3 cellular contexts compared by ENCODE assay signal in the genomic region with DNA sequence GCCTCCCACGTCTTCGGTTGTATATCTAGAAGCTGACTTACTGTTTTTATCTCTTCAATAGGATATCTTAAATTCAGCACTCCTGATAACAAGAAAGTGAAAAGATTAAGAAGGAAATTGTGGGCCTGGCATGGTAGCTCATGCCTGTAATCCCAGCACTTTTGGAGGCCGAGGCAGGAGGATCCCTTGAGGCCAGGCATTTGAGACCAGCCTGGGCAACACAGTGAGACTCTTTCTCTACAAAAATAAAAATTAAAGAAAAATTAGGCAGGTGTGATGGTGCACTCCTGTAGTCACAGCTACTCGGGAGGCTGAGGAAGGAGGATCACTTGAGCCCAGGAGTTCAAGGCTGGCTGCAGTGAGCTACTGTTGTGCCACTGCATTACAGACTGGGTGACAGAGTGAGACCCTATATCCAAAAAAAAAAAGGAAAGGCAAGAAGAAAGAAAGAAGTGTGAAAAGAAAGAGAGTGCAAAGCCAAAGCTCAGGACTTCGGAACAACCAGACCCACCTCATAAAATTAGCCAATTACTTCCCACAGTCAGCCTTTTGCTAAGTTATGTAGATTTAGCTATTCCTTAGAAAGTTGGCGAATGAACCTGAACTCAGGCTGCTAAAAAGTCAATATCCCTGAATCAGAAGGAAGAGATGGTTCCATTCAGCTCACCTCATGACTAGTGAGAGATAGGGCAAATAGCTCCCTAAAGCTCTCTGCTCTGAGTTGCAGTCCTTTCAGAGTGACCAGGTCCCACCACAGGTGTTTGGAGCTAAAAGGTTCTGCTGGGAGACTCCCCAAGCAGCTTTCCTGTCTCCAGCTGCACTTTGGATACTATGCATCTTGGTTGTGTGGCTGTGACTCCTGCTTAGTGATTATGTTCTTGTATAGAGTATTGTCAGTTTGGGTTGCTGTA.
TF ChIP-seq lines count a peak whose summit lies in the region.

No MANE protein-coding gene starts in this region.

TF ChIP-seq in GM23338, 12 proteins besides CTCF, POLR2A, EP300 and RAD21:
- TF ChIP-seq JUNB (IDR thresholded peaks at IDR 0.05; ENCODE audit: unreplicated experiment) (no peak), POLR2AphosphoS5 (IDR thresholded peaks at IDR 0.05; ENCODE audit: low read depth) (no peak), EZH2 (IDR thresholded peaks at IDR 0.05; ENCODE audit: low read depth, unreplicated experiment) (no peak), ZNF114 (CRISPR knock-in tag; IDR thresholded peaks at IDR 0.05) (no peak), NANOG (IDR thresholded peaks at IDR 0.05; ENCODE audit: borderline replicate concordance) (no peak)
- TF ChIP-seq, protein P1, sequence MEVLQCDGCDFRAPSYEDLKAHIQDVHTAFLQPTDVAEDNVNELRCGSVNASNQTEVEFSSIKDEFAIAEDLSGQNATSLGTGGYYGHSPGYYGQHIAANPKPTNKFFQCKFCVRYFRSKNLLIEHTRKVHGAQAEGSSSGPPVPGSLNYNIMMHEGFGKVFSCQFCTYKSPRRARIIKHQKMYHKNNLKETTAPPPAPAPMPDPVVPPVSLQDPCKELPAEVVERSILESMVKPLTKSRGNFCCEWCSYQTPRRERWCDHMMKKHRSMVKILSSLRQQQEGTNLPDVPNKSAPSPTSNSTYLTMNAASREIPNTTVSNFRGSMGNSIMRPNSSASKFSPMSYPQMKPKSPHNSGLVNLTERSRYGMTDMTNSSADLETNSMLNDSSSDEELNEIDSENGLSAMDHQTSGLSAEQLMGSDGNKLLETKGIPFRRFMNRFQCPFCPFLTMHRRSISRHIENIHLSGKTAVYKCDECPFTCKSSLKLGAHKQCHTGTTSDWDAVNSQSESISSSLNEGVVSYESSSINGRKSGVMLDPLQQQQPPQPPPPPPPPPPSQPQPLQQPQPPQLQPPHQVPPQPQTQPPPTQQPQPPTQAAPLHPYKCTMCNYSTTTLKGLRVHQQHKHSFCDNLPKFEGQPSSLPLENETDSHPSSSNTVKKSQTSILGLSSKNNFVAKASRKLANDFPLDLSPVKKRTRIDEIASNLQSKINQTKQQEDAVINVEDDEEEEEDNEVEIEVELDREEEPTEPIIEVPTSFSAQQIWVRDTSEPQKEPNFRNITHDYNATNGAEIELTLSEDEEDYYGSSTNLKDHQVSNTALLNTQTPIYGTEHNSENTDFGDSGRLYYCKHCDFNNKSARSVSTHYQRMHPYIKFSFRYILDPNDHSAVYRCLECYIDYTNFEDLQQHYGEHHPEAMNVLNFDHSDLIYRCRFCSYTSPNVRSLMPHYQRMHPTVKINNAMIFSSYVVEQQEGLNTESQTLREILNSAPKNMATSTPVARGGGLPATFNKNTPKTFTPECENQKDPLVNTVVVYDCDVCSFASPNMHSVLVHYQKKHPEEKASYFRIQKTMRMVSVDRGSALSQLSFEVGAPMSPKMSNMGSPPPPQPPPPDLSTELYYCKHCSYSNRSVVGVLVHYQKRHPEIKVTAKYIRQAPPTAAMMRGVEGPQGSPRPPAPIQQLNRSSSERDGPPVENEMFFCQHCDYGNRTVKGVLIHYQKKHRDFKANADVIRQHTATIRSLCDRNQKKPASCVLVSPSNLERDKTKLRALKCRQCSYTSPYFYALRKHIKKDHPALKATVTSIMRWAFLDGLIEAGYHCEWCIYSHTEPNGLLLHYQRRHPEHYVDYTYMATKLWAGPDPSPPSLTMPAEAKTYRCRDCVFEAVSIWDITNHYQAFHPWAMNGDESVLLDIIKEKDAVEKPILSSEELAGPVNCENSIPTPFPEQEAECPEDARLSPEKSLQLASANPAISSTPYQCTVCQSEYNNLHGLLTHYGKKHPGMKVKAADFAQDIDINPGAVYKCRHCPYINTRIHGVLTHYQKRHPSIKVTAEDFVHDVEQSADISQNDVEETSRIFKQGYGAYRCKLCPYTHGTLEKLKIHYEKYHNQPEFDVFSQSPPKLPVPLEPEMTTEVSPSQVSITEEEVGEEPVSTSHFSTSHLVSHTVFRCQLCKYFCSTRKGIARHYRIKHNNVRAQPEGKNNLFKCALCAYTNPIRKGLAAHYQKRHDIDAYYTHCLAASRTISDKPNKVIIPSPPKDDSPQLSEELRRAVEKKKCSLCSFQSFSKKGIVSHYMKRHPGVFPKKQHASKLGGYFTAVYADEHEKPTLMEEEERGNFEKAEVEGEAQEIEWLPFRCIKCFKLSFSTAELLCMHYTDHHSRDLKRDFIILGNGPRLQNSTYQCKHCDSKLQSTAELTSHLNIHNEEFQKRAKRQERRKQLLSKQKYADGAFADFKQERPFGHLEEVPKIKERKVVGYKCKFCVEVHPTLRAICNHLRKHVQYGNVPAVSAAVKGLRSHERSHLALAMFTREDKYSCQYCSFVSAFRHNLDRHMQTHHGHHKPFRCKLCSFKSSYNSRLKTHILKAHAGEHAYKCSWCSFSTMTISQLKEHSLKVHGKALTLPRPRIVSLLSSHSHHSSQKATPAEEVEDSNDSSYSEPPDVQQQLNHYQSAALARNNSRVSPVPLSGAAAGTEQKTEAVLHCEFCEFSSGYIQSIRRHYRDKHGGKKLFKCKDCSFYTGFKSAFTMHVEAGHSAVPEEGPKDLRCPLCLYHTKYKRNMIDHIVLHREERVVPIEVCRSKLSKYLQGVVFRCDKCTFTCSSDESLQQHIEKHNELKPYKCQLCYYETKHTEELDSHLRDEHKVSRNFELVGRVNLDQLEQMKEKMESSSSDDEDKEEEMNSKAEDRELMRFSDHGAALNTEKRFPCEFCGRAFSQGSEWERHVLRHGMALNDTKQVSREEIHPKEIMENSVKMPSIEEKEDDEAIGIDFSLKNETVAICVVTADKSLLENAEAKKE (CRISPR knock-in tag; IDR thresholded peaks at IDR 0.05) = no peak

TF ChIP-seq in WTC11, 78 proteins besides CTCF, POLR2A, EP300 and RAD21:
- TF ChIP-seq ZNF317 (CRISPR knock-in tag; IDR thresholded peaks at IDR 0.05; ENCODE audit: borderline replicate concordance, low read depth) (no peak), ZNF232 (CRISPR knock-in tag; IDR thresholded peaks at IDR 0.05) (no peak), NR3C1 (CRISPR knock-in tag; conservative IDR thresholded peaks at IDR 0.05; ENCODE audit: low read depth) (no peak), TEAD1 (CRISPR knock-in tag; IDR thresholded peaks at IDR 0.05) (no peak), NFYB (CRISPR knock-in tag; conservative IDR thresholded peaks at IDR 0.05; ENCODE audit: low read depth) (no peak)
- TF ChIP-seq, protein P2, sequence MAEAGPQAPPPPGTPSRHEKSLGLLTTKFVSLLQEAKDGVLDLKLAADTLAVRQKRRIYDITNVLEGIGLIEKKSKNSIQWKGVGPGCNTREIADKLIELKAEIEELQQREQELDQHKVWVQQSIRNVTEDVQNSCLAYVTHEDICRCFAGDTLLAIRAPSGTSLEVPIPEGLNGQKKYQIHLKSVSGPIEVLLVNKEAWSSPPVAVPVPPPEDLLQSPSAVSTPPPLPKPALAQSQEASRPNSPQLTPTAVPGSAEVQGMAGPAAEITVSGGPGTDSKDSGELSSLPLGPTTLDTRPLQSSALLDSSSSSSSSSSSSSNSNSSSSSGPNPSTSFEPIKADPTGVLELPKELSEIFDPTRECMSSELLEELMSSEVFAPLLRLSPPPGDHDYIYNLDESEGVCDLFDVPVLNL (CRISPR knock-in tag; IDR thresholded peaks at IDR 0.05; ENCODE audit: borderline replicate concordance, low read depth) = no peak

TF ChIP-seq in HepG2, 621 proteins besides CTCF, POLR2A, EP300 and RAD21 (continues in another document):
- TF ChIP-seq MYNN (CRISPR knock-in tag; IDR thresholded peaks at IDR 0.05; ENCODE audit: low read depth) = no peak
- TF ChIP-seq KLF16 (CRISPR knock-in tag; IDR thresholded peaks at IDR 0.05) = no peak
- TF ChIP-seq FOXM1 (CRISPR knock-in tag; IDR thresholded peaks at IDR 0.05) = no peak
- TF ChIP-seq MXI1 (IDR thresholded peaks at IDR 0.05; ENCODE audit: borderline replicate concordance, low read depth, low read length) = no peak
- TF ChIP-seq ZNF614 (CRISPR knock-in tag; IDR thresholded peaks at IDR 0.05; ENCODE audit: borderline replicate concordance) = no peak
- 0 out of 2 replicates have a peak, but pooled peaks have one; percentile 15 for TF ChIP-seq IRF2 (CRISPR knock-in tag; IDR thresholded peaks at IDR 0.05)
- TF ChIP-seq, protein P3, sequence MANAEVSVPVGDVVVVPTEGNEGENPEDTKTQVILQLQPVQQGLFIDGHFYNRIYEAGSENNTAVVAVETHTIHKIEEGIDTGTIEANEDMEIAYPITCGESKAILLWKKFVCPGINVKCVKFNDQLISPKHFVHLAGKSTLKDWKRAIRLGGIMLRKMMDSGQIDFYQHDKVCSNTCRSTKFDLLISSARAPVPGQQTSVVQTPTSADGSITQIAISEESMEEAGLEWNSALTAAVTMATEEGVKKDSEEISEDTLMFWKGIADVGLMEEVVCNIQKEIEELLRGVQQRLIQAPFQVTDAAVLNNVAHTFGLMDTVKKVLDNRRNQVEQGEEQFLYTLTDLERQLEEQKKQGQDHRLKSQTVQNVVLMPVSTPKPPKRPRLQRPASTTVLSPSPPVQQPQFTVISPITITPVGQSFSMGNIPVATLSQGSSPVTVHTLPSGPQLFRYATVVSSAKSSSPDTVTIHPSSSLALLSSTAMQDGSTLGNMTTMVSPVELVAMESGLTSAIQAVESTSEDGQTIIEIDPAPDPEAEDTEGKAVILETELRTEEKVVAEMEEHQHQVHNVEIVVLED (CRISPR knock-in tag; IDR thresholded peaks at IDR 0.05; ENCODE audit: borderline replicate concordance) = no peak
- TF ChIP-seq ZMYM4 (CRISPR knock-in tag; IDR thresholded peaks at IDR 0.05) = peak; percentile 44
- TF ChIP-seq, protein P4, sequence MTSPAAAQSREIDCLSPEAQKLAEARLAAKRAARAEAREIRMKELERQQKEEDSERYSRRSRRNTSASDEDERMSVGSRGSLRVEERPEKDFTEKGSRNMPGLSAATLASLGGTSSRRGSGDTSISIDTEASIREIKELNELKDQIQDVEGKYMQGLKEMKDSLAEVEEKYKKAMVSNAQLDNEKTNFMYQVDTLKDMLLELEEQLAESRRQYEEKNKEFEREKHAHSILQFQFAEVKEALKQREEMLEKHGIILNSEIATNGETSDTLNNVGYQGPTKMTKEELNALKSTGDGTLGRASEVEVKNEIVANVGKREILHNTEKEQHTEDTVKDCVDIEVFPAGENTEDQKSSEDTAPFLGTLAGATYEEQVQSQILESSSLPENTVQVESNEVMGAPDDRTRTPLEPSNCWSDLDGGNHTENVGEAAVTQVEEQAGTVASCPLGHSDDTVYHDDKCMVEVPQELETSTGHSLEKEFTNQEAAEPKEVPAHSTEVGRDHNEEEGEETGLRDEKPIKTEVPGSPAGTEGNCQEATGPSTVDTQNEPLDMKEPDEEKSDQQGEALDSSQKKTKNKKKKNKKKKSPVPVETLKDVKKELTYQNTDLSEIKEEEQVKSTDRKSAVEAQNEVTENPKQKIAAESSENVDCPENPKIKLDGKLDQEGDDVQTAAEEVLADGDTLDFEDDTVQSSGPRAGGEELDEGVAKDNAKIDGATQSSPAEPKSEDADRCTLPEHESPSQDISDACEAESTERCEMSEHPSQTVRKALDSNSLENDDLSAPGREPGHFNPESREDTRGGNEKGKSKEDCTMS (CRISPR knock-in tag; conservative IDR thresholded peaks at IDR 0.05) = no peak
- no peak for TF ChIP-seq PRPF4 (IDR thresholded peaks at IDR 0.05; ENCODE audit: low read depth, low read length, poor library complexity, severe bottlenecking)
- TF ChIP-seq MAFG (CRISPR knock-in tag; IDR thresholded peaks at IDR 0.05) = no peak
- no peak for TF ChIP-seq TAF15 (IDR thresholded peaks at IDR 0.05; ENCODE audit: low read depth, low read length, poor library complexity, severe bottlenecking)
- TF ChIP-seq RCOR2 (CRISPR knock-in tag; IDR thresholded peaks at IDR 0.05) = no peak
- no peak for TF ChIP-seq IKZF4 (CRISPR knock-in tag; IDR thresholded peaks at IDR 0.05; ENCODE audit: borderline replicate concordance, low read depth, not compliant biosample characterization)
- 0 out of 2 replicates have a peak, but pooled peaks have one; percentile 21 for TF ChIP-seq DNMT3B (CRISPR knock-in tag; conservative IDR thresholded peaks at IDR 0.05)
- no peak for TF ChIP-seq JUND (CRISPR knock-in tag; IDR thresholded peaks at IDR 0.05)
- TF ChIP-seq NCOA1 (CRISPR knock-in tag; IDR thresholded peaks at IDR 0.05) = no peak; the same call in 1 of the 2 replicates
- TF ChIP-seq FOXP1 (IDR thresholded peaks at IDR 0.05) = no peak
- TF ChIP-seq FOXP1 (CRISPR knock-in tag; IDR thresholded peaks at IDR 0.05) = no peak
- TF ChIP-seq ZEB1 (IDR thresholded peaks at IDR 0.05; ENCODE audit: insufficient replicate concordance, low read depth) = no peak
- TF ChIP-seq, protein P5, sequence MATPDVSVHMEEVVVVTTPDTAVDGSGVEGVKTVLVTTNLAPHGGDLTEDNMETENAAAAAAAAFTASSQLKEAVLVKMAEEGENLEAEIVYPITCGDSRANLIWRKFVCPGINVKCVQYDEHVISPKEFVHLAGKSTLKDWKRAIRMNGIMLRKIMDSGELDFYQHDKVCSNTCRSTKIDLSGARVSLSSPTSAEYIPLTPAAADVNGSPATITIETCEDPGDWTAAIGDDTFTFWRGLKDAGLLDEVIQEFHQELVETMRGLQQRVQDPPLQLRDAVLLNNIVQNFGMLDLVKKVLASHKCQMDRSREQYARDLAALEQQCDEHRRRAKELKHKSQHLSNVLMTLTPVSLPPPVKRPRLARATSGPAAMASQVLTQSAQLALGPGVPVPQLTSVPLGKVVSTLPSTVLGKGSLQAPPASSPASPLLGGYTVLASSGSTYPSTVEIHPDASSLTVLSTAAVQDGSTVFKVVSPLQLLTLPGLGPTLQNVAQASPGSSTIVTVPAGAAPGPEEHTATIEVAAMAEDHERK (CRISPR knock-in tag; IDR thresholded peaks at IDR 0.05; ENCODE audit: low read depth) = no peak
- TF ChIP-seq, protein P6, sequence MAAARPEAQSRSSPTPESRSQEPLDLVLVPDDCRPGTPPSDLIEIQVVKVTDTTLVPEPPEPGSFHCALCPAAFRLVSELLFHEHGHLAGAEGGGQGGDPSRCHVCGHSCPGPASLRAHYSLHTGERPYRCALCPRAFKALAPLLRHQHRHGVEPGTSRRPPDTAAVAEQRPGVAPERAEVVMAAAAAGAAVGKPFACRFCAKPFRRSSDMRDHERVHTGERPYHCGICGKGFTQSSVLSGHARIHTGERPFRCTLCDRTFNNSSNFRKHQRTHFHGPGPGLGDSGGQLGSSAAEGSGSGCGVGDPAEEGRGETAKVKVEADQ (CRISPR knock-in tag; IDR thresholded peaks at IDR 0.05; ENCODE audit: borderline replicate concordance) = no peak
- no peak for TF ChIP-seq ZSCAN25 (CRISPR knock-in tag; IDR thresholded peaks at IDR 0.05)
- no peak for TF ChIP-seq NFKB2 (CRISPR knock-in tag; IDR thresholded peaks at IDR 0.05; ENCODE audit: borderline replicate concordance)
- no peak for TF ChIP-seq ASH2L (IDR thresholded peaks at IDR 0.05; ENCODE audit: insufficient read length, low read depth, low read length)
- TF ChIP-seq ZNF282 (IDR thresholded peaks at IDR 0.05; ENCODE audit: partially characterized antibody) = no peak
- TF ChIP-seq HDAC6 (IDR thresholded peaks at IDR 0.05; ENCODE audit: low read depth, low read length) = no peak
- TF ChIP-seq, protein P7, sequence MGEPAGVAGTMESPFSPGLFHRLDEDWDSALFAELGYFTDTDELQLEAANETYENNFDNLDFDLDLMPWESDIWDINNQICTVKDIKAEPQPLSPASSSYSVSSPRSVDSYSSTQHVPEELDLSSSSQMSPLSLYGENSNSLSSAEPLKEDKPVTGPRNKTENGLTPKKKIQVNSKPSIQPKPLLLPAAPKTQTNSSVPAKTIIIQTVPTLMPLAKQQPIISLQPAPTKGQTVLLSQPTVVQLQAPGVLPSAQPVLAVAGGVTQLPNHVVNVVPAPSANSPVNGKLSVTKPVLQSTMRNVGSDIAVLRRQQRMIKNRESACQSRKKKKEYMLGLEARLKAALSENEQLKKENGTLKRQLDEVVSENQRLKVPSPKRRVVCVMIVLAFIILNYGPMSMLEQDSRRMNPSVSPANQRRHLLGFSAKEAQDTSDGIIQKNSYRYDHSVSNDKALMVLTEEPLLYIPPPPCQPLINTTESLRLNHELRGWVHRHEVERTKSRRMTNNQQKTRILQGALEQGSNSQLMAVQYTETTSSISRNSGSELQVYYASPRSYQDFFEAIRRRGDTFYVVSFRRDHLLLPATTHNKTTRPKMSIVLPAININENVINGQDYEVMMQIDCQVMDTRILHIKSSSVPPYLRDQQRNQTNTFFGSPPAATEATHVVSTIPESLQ (CRISPR knock-in tag; conservative IDR thresholded peaks at IDR 0.05) = no peak
- no peak for TF ChIP-seq ZSCAN20 (CRISPR knock-in tag; IDR thresholded peaks at IDR 0.05; ENCODE audit: borderline replicate concordance)
- TF ChIP-seq STAT5B (CRISPR knock-in tag; IDR thresholded peaks at IDR 0.05) = no peak
- TF ChIP-seq SOX5 (CRISPR knock-in tag; IDR thresholded peaks at IDR 0.05; ENCODE audit: borderline replicate concordance) = no peak
